In genomic region chr1:94093351-94093750, GRCh38 we compare ENCODE assay signal across 1 cellular context.
TF ChIP-seq lines count a peak whose summit lies in the region.

No MANE protein-coding gene starts in this region.

TF ChIP-seq in SK-N-SH treated with all-trans-retinoic acid at 6 μM for 48 hours, 23 proteins besides CTCF, POLR2A, EP300 and RAD21 (continued from another document):
- TF ChIP-seq TSHZ2 (CRISPR knock-in tag; IDR thresholded peaks at IDR 0.05): no peak
- TF ChIP-seq ZNF8 (CRISPR knock-in tag; IDR thresholded peaks at IDR 0.05): no peak
- TF ChIP-seq ZNF565 (CRISPR knock-in tag; conservative IDR thresholded peaks at IDR 0.05; ENCODE audit: low read depth): no peak
- no peak for TF ChIP-seq ESRRG (CRISPR knock-in tag; IDR thresholded peaks at IDR 0.05)
- TF ChIP-seq OSR1 (CRISPR knock-in tag; IDR thresholded peaks at IDR 0.05): no peak
- no peak for TF ChIP-seq TCF4 (CRISPR knock-in tag; IDR thresholded peaks at IDR 0.05; ENCODE audit: borderline replicate concordance)
- no peak for TF ChIP-seq ZFP3 (CRISPR knock-in tag; IDR thresholded peaks at IDR 0.05)
- no peak for TF ChIP-seq BACH2 (CRISPR knock-in tag; IDR thresholded peaks at IDR 0.05; ENCODE audit: borderline replicate concordance)
- TF ChIP-seq CSDC2 (CRISPR knock-in tag; IDR thresholded peaks at IDR 0.05): no peak
- no peak for TF ChIP-seq CREB5 (CRISPR knock-in tag; IDR thresholded peaks at IDR 0.05; ENCODE audit: low read depth)
- no peak for TF ChIP-seq ISL1 (CRISPR knock-in tag; IDR thresholded peaks at IDR 0.05)
- TF ChIP-seq ZC3H10 (CRISPR knock-in tag; IDR thresholded peaks at IDR 0.05): no peak
